ENCODE assay signal across 17 cellular contexts in the genomic region with DNA sequence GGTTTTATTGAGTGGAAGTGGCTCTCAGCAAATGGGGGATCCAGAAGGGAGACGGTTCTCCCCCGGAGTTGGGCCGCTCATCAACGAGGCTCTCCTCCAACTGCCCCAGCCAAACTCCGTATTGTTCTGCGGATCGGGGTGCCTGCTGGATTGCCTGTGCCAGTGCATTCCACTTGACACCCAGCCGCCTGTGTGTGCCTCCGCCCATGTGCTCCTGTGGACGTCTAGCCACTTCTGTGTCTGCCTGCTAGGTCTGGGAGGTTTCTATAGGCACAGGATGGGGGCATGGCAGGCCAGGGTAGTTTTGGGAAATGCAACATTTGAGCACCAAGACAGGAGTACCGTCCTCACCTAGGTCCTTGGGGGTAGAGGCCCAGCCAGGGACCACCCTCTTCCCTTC.
DNase-seq lines count a peak whose midpoint lies in the region; ATAC-seq and TF ChIP-seq lines count a peak whose summit lies in the region.
"Had no signal": no experiment of that assay in that cellular context is flagged by ENCODE, and none has a peak within 500 bp of the region (broad histone marks: within the 10 kb centered on the region; RNA-seq: fewer than 3 reads in every experiment).

No MANE protein-coding gene starts in this region.

- no peaks in the 10 kb centered on the region for H3K79me2 ChIP-seq in GM23338 (replicated peaks; ENCODE audit: insufficient read depth)
- no peaks in the 10 kb centered on the region for H3K79me2 ChIP-seq in trophoblast cell (ENCODE audit: control insufficient read depth, insufficient read depth, low read length, poor library complexity)

- H3K27ac ChIP-seq in GM23338 (ENCODE audit: low read depth) (no peak overlapping the region), trophoblast cell (ENCODE audit: low read depth, low read length) (no peak overlapping the region)
- H3K27ac ChIP-seq: BLaER1 treated with 17β-estradiol and CSF1 and Interleukin-3, amounts not matched to agents 10 nM and 100 nM; KMS-11 had no signal

- peak overlapping the region; percentile 35 for H3K14ac ChIP-seq in trophoblast cell (ENCODE audit: low read length)

- H3F3A ChIP-seq in GM23338 (replicated peaks; ENCODE audit: low read depth), result no peaks in the 10 kb centered on the region

- H2BK120ac ChIP-seq in trophoblast cell (ENCODE audit: insufficient read depth, low read length, poor library complexity), result no peak overlapping the region

- ATAC-seq in activated T-cell treated with anti-CD3 and anti-CD28 coated beads, Interleukin-2, amount 50 U/mL, for 4 hours, result no peak
- no peak for ATAC-seq in activated T-cell treated with anti-CD3 and anti-CD28 coated beads, Interleukin-2, amount 50 U/mL, for 72 hours (replicated peaks in 1 of 2)
- ATAC-seq in GM23338 (no peak), HG02798 (IDR thresholded peaks at IDR 0.05; ENCODE audit: poor library complexity, unreplicated experiment) (no peak)
- no peak for ATAC-seq in activated naive CD8-positive, alpha-beta T cell treated with anti-CD3 and anti-CD28 coated beads, Interleukin-2, amount 50 U/mL, for 24 hours
- no peak for ATAC-seq in naive thymus-derived CD8-positive, alpha-beta T cell
- ATAC-seq: HepG2, PC-3 had no signal

- H3K9me3 Mint-ChIP-seq in activated T-cell treated with anti-CD3 and anti-CD28 coated beads, Interleukin-2, amount 50 U/mL, for 4 hours, result peaks cover 37% of the 10 kb centered on the region
- peaks cover 3 to 16% of the 10 kb centered on the region in 2 donors for H3K9me3 Mint-ChIP-seq in activated T-cell treated with anti-CD3 and anti-CD28 coated beads, Interleukin-2, amount 50 U/mL, for 72 hours
- H3K9me3 Mint-ChIP-seq in GM23338, result peaks cover 3% of the 10 kb centered on the region; the same call in 1 of the 3 replicates
- peaks cover 55% of the 10 kb centered on the region for H3K9me3 Mint-ChIP-seq in activated naive CD8-positive, alpha-beta T cell treated with anti-CD3 and anti-CD28 coated beads, Interleukin-2, amount 50 U/mL, for 24 hours
- H3K9me3 Mint-ChIP-seq in naive thymus-derived CD8-positive, alpha-beta T cell, result peaks cover 0 to 62% (median 29%) of the 10 kb centered on the region in 9 donors

- DNase-seq in activated T-cell treated with anti-CD3 and anti-CD28 coated beads, Interleukin-2, amount 50 U/mL, for 4 hours, result no peak
- no peak for DNase-seq in activated T-cell treated with anti-CD3 and anti-CD28 coated beads, Interleukin-2, amount 50 U/mL, for 72 hours
- DNase-seq in GM23338 (ENCODE audit: low spot score), result no peak
- no peak for DNase-seq in activated naive CD8-positive, alpha-beta T cell treated with anti-CD3 and anti-CD28 coated beads, Interleukin-2, amount 50 U/mL, for 24 hours
- no peak for DNase-seq in trophoblast cell
- no peak for DNase-seq in KBM-7
- no peak for DNase-seq in naive thymus-derived CD8-positive, alpha-beta T cell
- DNase-seq: DMS79, NCI-H1417, NCI-H1930, NCI-H526, PC-3, RPMI8226 had no signal

- no peaks in the 10 kb centered on the region for H3K36me3 ChIP-seq in GM23338 (ENCODE audit: insufficient read depth)
- no peaks in the 10 kb centered on the region for H3K36me3 ChIP-seq in trophoblast cell (ENCODE audit: control insufficient read depth in 1 of 2, insufficient read depth in 2 of 2, low read length in 2 of 2)
- H3K36me3 ChIP-seq: BLaER1 treated with 17β-estradiol and CSF1 and Interleukin-3, amounts not matched to agents 10 nM and 100 nM had no signal

- no peak overlapping the region for H3K4me2 ChIP-seq in GM23338
- H3K4me2 ChIP-seq in trophoblast cell (ENCODE audit: low read length), result no peak overlapping the region
- H3K4me2 ChIP-seq: BLaER1 treated with 17β-estradiol and CSF1 and Interleukin-3, amounts not matched to agents 10 nM and 100 nM; KMS-11 had no signal

- peaks cover 70% of the 10 kb centered on the region for H3K4me1 Mint-ChIP-seq in activated T-cell treated with anti-CD3 and anti-CD28 coated beads, Interleukin-2, amount 50 U/mL, for 4 hours (ENCODE audit: low read depth)
- peaks cover 78% of the 10 kb centered on the region for H3K4me1 Mint-ChIP-seq in activated T-cell treated with anti-CD3 and anti-CD28 coated beads, Interleukin-2, amount 50 U/mL, for 72 hours (ENCODE audit: low read depth)
- H3K4me1 Mint-ChIP-seq in GM23338, result peaks cover 7% of the 10 kb centered on the region; the same call in 1 of the 3 replicates
- H3K4me1 Mint-ChIP-seq in activated naive CD8-positive, alpha-beta T cell treated with anti-CD3 and anti-CD28 coated beads, Interleukin-2, amount 50 U/mL, for 24 hours, result peaks cover 85% of the 10 kb centered on the region
- peaks cover 27 to 58% (median 54%) of the 10 kb centered on the region in 4 donors for H3K4me1 Mint-ChIP-seq in naive thymus-derived CD8-positive, alpha-beta T cell

- no peak overlapping the region for H3K4me3 ChIP-seq in GM23338
- H3K4me3 ChIP-seq in trophoblast cell (ENCODE audit: low read depth, low read length), result no peak overlapping the region
- H3K4me3 ChIP-seq: BLaER1 treated with 17β-estradiol and CSF1 and Interleukin-3, amounts not matched to agents 10 nM and 100 nM had no signal

- H2AK5ac ChIP-seq in trophoblast cell (ENCODE audit: low read length), result peak overlapping the region; percentile 57

- no peak overlapping the region for H4K91ac ChIP-seq in trophoblast cell (ENCODE audit: low read depth, low read length)

- peaks cover 29% of the 10 kb centered on the region for H3K36me3 Mint-ChIP-seq in activated T-cell treated with anti-CD3 and anti-CD28 coated beads, Interleukin-2, amount 50 U/mL, for 4 hours (ENCODE audit: insufficient read depth)
- H3K36me3 Mint-ChIP-seq in activated T-cell treated with anti-CD3 and anti-CD28 coated beads, Interleukin-2, amount 50 U/mL, for 72 hours (ENCODE audit: insufficient read depth in 2 of 2), result peaks cover 16 to 46% of the 10 kb centered on the region in 2 donors
- peaks cover 2% of the 10 kb centered on the region; the same call in 1 of the 3 replicates for H3K36me3 Mint-ChIP-seq in GM23338 (ENCODE audit: low read depth)
- H3K36me3 Mint-ChIP-seq in activated naive CD8-positive, alpha-beta T cell treated with anti-CD3 and anti-CD28 coated beads, Interleukin-2, amount 50 U/mL, for 24 hours (ENCODE audit: low read depth), result peaks cover 61% of the 10 kb centered on the region
- peaks cover 3 to 40% (median 27%) of the 10 kb centered on the region in 3 donors for H3K36me3 Mint-ChIP-seq in naive thymus-derived CD8-positive, alpha-beta T cell

- no peaks in the 10 kb centered on the region for H3K9me2 ChIP-seq in GM23338 (ENCODE audit: insufficient read depth)

- peak overlapping the region; percentile 46 for H3K18ac ChIP-seq in trophoblast cell (ENCODE audit: low read length)

- no peak overlapping the region for H4K12ac ChIP-seq in trophoblast cell (ENCODE audit: low read depth, low read length)

- H3K27me3 Mint-ChIP-seq in activated T-cell treated with anti-CD3 and anti-CD28 coated beads, Interleukin-2, amount 50 U/mL, for 4 hours (ENCODE audit: low read depth), result no peaks in the 10 kb centered on the region
- H3K27me3 Mint-ChIP-seq in activated T-cell treated with anti-CD3 and anti-CD28 coated beads, Interleukin-2, amount 50 U/mL, for 72 hours (ENCODE audit: low read depth), result no peaks in the 10 kb centered on the region
- peaks cover 2% of the 10 kb centered on the region for H3K27me3 Mint-ChIP-seq in GM23338 (ENCODE audit: insufficient read depth, low read depth, poor library complexity)
- no peaks in the 10 kb centered on the region for H3K27me3 Mint-ChIP-seq in activated naive CD8-positive, alpha-beta T cell treated with anti-CD3 and anti-CD28 coated beads, Interleukin-2, amount 50 U/mL, for 24 hours
- no peaks in the 10 kb centered on the region for H3K27me3 Mint-ChIP-seq in naive thymus-derived CD8-positive, alpha-beta T cell

- no peak for TF ChIP-seq CTCF in GM23338 (conservative IDR thresholded peaks at IDR 0.05; ENCODE audit: low read depth in 2 of 2)

- H2BK5ac ChIP-seq in trophoblast cell (ENCODE audit: low read depth, low read length, poor library complexity), result no peak overlapping the region

- no peaks in the 10 kb centered on the region for H4K20me1 ChIP-seq in GM23338 (replicated peaks; ENCODE audit: insufficient read depth)
- H4K20me1 ChIP-seq: BLaER1 treated with 17β-estradiol and CSF1 and Interleukin-3, amounts not matched to agents 10 nM and 100 nM had no signal

- no peak overlapping the region for H3K9ac ChIP-seq in trophoblast cell (ENCODE audit: low read length)
- H3K9ac ChIP-seq: BLaER1 treated with 17β-estradiol and CSF1 and Interleukin-3, amounts not matched to agents 10 nM and 100 nM; KMS-11 had no signal

- POLR2A ChIA-PET in naive thymus-derived CD8-positive, alpha-beta T cell (lab: Charles Lee), result interaction anchor here (2.8 to 3.7 kb wide), 2 partner anchors 87 to 92 kb away, joined by 33 to 60 read pairs; no protein-coding TSS in a partner anchor

- H3K4ac ChIP-seq in trophoblast cell (ENCODE audit: low read depth, low read length), result peak overlapping the region; percentile 28

- H2AFZ ChIP-seq in GM23338, result 0 out of 2 replicates have a peak overlapping the region, but pooled peaks have one; percentile 56
- H2AFZ ChIP-seq in trophoblast cell (ENCODE audit: insufficient read depth, low read length, poor library complexity), result no peak overlapping the region

- WGBS in trophoblast cell (ENCODE audit: extremely low coverage, insufficient coverage, insufficient read length), result no CpG with 5 or more reads among the region's 11 CpGs

- H3K27me3 ChIP-seq in GM23338 (ENCODE audit: insufficient read depth), result no peaks in the 10 kb centered on the region
- no peaks in the 10 kb centered on the region for H3K27me3 ChIP-seq in trophoblast cell (ENCODE audit: insufficient read depth, low read length)
- H3K27me3 ChIP-seq: BLaER1 treated with 17β-estradiol and CSF1 and Interleukin-3, amounts not matched to agents 10 nM and 100 nM had no signal

- in situ Hi-C loops in KBM-7 (cut with MboI; ENCODE audit: low pct_unique_long_range_greater_than_20kb, low sequenced_read_pairs), result no loop called here

- no peak overlapping the region for H3K27ac Mint-ChIP-seq in activated T-cell treated with anti-CD3 and anti-CD28 coated beads, Interleukin-2, amount 50 U/mL, for 72 hours
- no peak overlapping the region for H3K27ac Mint-ChIP-seq in GM23338
- peak overlapping the region; percentile 64 for H3K27ac Mint-ChIP-seq in activated naive CD8-positive, alpha-beta T cell treated with anti-CD3 and anti-CD28 coated beads, Interleukin-2, amount 50 U/mL, for 24 hours
- H3K27ac Mint-ChIP-seq in naive thymus-derived CD8-positive, alpha-beta T cell, result peak overlapping the region in 4 of 10 donors; percentile 37 to 78 (median 46)

- no peak overlapping the region for H3K23ac ChIP-seq in trophoblast cell (ENCODE audit: low read length)

- H3K4me1 ChIP-seq in GM23338 (ENCODE audit: insufficient read depth), result no peaks in the 10 kb centered on the region
- H3K4me1 ChIP-seq in trophoblast cell (ENCODE audit: control insufficient read depth in 1 of 2, insufficient read depth in 2 of 2, low read length in 2 of 2), result peaks cover 1 to 14% of the 10 kb centered on the region in 2 experiments

- peak overlapping the region; percentile 60 for H3K4me3 Mint-ChIP-seq in activated T-cell treated with anti-CD3 and anti-CD28 coated beads, Interleukin-2, amount 50 U/mL, for 4 hours
- H3K4me3 Mint-ChIP-seq in activated T-cell treated with anti-CD3 and anti-CD28 coated beads, Interleukin-2, amount 50 U/mL, for 72 hours, result peak overlapping the region in 1 of 2 donors; percentile 15
- no peak overlapping the region for H3K4me3 Mint-ChIP-seq in GM23338
- H3K4me3 Mint-ChIP-seq in activated naive CD8-positive, alpha-beta T cell treated with anti-CD3 and anti-CD28 coated beads, Interleukin-2, amount 50 U/mL, for 24 hours, result no peak overlapping the region
- peak overlapping the region in 5 of 10 donors; percentile 14 to 64 (median 52) for H3K4me3 Mint-ChIP-seq in naive thymus-derived CD8-positive, alpha-beta T cell

- H3K79me1 ChIP-seq in trophoblast cell (ENCODE audit: low read length), result peaks cover 7% of the 10 kb centered on the region

- H4K8ac ChIP-seq in trophoblast cell (ENCODE audit: low read depth, low read length), result no peak overlapping the region

- peak overlapping the region; percentile 68 for H2BK12ac ChIP-seq in trophoblast cell (ENCODE audit: low read length)

- no peaks in the 10 kb centered on the region for H3K9me3 ChIP-seq in trophoblast cell (ENCODE audit: insufficient read depth, low read depth, low read length)
